19 cellular contexts compared by ENCODE assay signal in genomic region chr4:11149612-11150259, GRCh38.
DNase-seq lines count a peak whose midpoint lies in the region; ATAC-seq and TF ChIP-seq lines count a peak whose summit lies in the region.
"Had no signal": no experiment of that assay in that cellular context is flagged by ENCODE, and none has a peak within 500 bp of the region (broad histone marks: within the 10 kb centered on the region; RNA-seq: fewer than 3 reads in every experiment).

No MANE protein-coding gene starts in this region.

- peaks cover 13% of the 10 kb centered on the region for H3K4me1 ChIP-seq in ES-I3 (ENCODE audit: insufficient read depth, low read length)
- H3K4me1 ChIP-seq in mucosa of descending colon (ENCODE audit: low read depth), result no peaks in the 10 kb centered on the region
- H3K4me1 ChIP-seq: pancreas, vagina had no signal

- H3K36me3 Mint-ChIP-seq in WTC11, result peaks cover 37% of the 10 kb centered on the region
- no peaks in the 10 kb centered on the region for H3K36me3 Mint-ChIP-seq in activated naive CD4-positive, alpha-beta T cell treated with anti-CD3 and anti-CD28 coated beads for 36 hours (ENCODE audit: low read depth)
- H3K36me3 Mint-ChIP-seq: CD4-positive, alpha-beta memory T cell had no signal

- peak; percentile 4 for DNase-seq in NCI-H1417 treated with DMSO at 0.1 percent for 48 hours (lab: John Stamatoyannopoulos, UW)
- DNase-seq in WTC11 (ENCODE audit: low spot score), result no peak
- no peak for DNase-seq in mucosa of descending colon
- no peak for DNase-seq in SKM-1 treated with dmso at 0.1 percent for 144 hours (lab: John Stamatoyannopoulos, UW; ENCODE audit: unreplicated experiment)
- DNase-seq in sciatic nerve (ENCODE audit: low spot score), result no peak
- DNase-seq in activated naive CD4-positive, alpha-beta T cell treated with anti-CD3 and anti-CD28 coated beads for 36 hours, result no peak
- DNase-seq: CD4-positive, alpha-beta memory T cell; dermis blood vessel endothelial cell; DND-41; HCEC 1CT; left ventricle myocardium superior; NCI-H1105; pancreas; Right ventricle myocardium superior had no signal

- no peak overlapping the region for H3K4me3 ChIP-seq in mucosa of descending colon
- H3K4me3 ChIP-seq: pancreas, vagina had no signal

- H3K9me3 Mint-ChIP-seq in WTC11, result peaks cover 45% of the 10 kb centered on the region
- H3K9me3 Mint-ChIP-seq in activated naive CD4-positive, alpha-beta T cell treated with anti-CD3 and anti-CD28 coated beads for 36 hours, result no peaks in the 10 kb centered on the region
- H3K9me3 Mint-ChIP-seq: activated T-helper 17 cell treated with anti-CD3 and anti-CD28 coated beads, Interleukin-2, amount 50 U/mL, for 72 hours had no signal

- intact Hi-C loops in mucosa of descending colon (cut with DNase I, micrococcal nuclease) (no loop called here), sciatic nerve (cut with DNase I) (no loop called here)
- intact Hi-C loops in activated naive CD4-positive, alpha-beta T cell treated with anti-CD3 and anti-CD28 coated beads for 36 hours (cut with micrococcal nuclease), result no loop called here

- TF ChIP-seq CTCF in WTC11 (IDR thresholded peaks at IDR 0.05) (no peak), mucosa of descending colon (IDR thresholded peaks at IDR 0.05) (no peak)

- CTCF ChIA-PET in WTC11 (lab: Charles Lee), result no interaction called here
- CTCF ChIA-PET in activated naive CD4-positive, alpha-beta T cell treated with anti-CD3 and anti-CD28 coated beads for 36 hours (lab: Charles Lee), result no interaction called here

- H3K27me3 Mint-ChIP-seq in WTC11 (ENCODE audit: low read depth), result no peaks in the 10 kb centered on the region; the same call in 1 of the 2 replicates
- peaks cover 17% of the 10 kb centered on the region for H3K27me3 Mint-ChIP-seq in activated naive CD4-positive, alpha-beta T cell treated with anti-CD3 and anti-CD28 coated beads for 36 hours (ENCODE audit: low read depth)
- H3K27me3 Mint-ChIP-seq: activated T-helper 17 cell treated with anti-CD3 and anti-CD28 coated beads, Interleukin-2, amount 50 U/mL, for 72 hours; CD4-positive, alpha-beta memory T cell had no signal

- H3K4me1 Mint-ChIP-seq in WTC11, result peaks cover 21% of the 10 kb centered on the region
- no peaks in the 10 kb centered on the region for H3K4me1 Mint-ChIP-seq in activated naive CD4-positive, alpha-beta T cell treated with anti-CD3 and anti-CD28 coated beads for 36 hours (ENCODE audit: low read depth)
- H3K4me1 Mint-ChIP-seq: activated T-helper 17 cell treated with anti-CD3 and anti-CD28 coated beads, Interleukin-2, amount 50 U/mL, for 72 hours; CD4-positive, alpha-beta memory T cell had no signal

- H3K9me3 ChIP-seq in ES-I3 (ENCODE audit: control insufficient read depth, insufficient read depth, low read length), result no peaks in the 10 kb centered on the region
- H3K9me3 ChIP-seq in mucosa of descending colon, result no peaks in the 10 kb centered on the region
- H3K9me3 ChIP-seq: pancreas, vagina had no signal

- H3K4me3 Mint-ChIP-seq in WTC11, result peak overlapping the region; percentile 71
- no peak overlapping the region for H3K4me3 Mint-ChIP-seq in activated naive CD4-positive, alpha-beta T cell treated with anti-CD3 and anti-CD28 coated beads for 36 hours
- H3K4me3 Mint-ChIP-seq: activated T-helper 17 cell treated with anti-CD3 and anti-CD28 coated beads, Interleukin-2, amount 50 U/mL, for 72 hours; T-helper 1 cell treated with Interleukin-12 subunit alpha and Interleukin-12 subunit beta and Interleukin-4 antibody, amounts not matched to agents 30 μg/mL and 1 μg/mL, for 36 hours had no signal

- peak overlapping the region; percentile 71 for H3K27ac Mint-ChIP-seq in WTC11
- no peak overlapping the region for H3K27ac Mint-ChIP-seq in activated naive CD4-positive, alpha-beta T cell treated with anti-CD3 and anti-CD28 coated beads for 36 hours
- H3K27ac Mint-ChIP-seq: activated T-helper 17 cell treated with anti-CD3 and anti-CD28 coated beads, Interleukin-2, amount 50 U/mL, for 72 hours; T-helper 1 cell treated with Interleukin-12 subunit alpha and Interleukin-12 subunit beta and Interleukin-4 antibody, amounts not matched to agents 30 μg/mL and 1 μg/mL, for 36 hours had no signal

- H3K9ac ChIP-seq in ES-I3 (ENCODE audit: low read depth, low read length), result peak overlapping the region; percentile 87

- ATAC-seq in WTC11, result peak; percentile 30; the same call in 1 of the 2 replicates
- peak; percentile 85 for ATAC-seq in mucosa of descending colon
- no peak for ATAC-seq in sciatic nerve
- ATAC-seq in HG03342 (IDR thresholded peaks at IDR 0.05; ENCODE audit: unreplicated experiment), result no peak
- ATAC-seq: activated T-helper 17 cell treated with anti-CD3 and anti-CD28 coated beads, Interleukin-2, amount 50 U/mL, for 72 hours; left ventricle myocardium superior; pancreas had no signal

- H3K36me3 ChIP-seq in ES-I3 (ENCODE audit: insufficient read depth, low read length) (no peaks in the 10 kb centered on the region), mucosa of descending colon (ENCODE audit: low read depth) (no peaks in the 10 kb centered on the region)
- H3K36me3 ChIP-seq: pancreas, vagina had no signal

- POLR2A ChIA-PET in WTC11 (lab: Charles Lee), result no interaction called here

TF ChIP-seq in WTC11, 78 proteins besides CTCF, POLR2A, EP300 and RAD21:
- TF ChIP-seq NFYB (CRISPR knock-in tag; conservative IDR thresholded peaks at IDR 0.05; ENCODE audit: low read depth), result no peak
- no peak for TF ChIP-seq SP1 (CRISPR knock-in tag; conservative IDR thresholded peaks at IDR 0.05)
- TF ChIP-seq JAZF1 (CRISPR knock-in tag; IDR thresholded peaks at IDR 0.05), result no peak
- TF ChIP-seq, protein P1, sequence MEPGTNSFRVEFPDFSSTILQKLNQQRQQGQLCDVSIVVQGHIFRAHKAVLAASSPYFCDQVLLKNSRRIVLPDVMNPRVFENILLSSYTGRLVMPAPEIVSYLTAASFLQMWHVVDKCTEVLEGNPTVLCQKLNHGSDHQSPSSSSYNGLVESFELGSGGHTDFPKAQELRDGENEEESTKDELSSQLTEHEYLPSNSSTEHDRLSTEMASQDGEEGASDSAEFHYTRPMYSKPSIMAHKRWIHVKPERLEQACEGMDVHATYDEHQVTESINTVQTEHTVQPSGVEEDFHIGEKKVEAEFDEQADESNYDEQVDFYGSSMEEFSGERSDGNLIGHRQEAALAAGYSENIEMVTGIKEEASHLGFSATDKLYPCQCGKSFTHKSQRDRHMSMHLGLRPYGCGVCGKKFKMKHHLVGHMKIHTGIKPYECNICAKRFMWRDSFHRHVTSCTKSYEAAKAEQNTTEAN (CRISPR knock-in tag; IDR thresholded peaks at IDR 0.05), result no peak
- TF ChIP-seq, protein P2, sequence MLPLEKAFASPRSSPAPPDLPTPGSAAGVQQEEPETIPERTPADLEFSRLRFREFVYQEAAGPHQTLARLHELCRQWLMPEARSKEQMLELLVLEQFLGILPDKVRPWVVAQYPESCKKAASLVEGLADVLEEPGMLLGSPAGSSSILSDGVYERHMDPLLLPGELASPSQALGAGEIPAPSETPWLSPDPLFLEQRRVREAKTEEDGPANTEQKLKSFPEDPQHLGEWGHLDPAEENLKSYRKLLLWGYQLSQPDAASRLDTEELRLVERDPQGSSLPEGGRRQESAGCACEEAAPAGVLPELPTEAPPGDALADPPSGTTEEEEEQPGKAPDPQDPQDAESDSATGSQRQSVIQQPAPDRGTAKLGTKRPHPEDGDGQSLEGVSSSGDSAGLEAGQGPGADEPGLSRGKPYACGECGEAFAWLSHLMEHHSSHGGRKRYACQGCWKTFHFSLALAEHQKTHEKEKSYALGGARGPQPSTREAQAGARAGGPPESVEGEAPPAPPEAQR (CRISPR knock-in tag; IDR thresholded peaks at IDR 0.05), result no peak
- no peak for TF ChIP-seq ZNF138 (CRISPR knock-in tag; conservative IDR thresholded peaks at IDR 0.05)

Comparison
In these comparisons a context has a peak if more than half of its experiments do, and no peak if none do; other contexts are left out.
1. ATAC-seq: peak in WTC11 (single experiment) and mucosa of descending colon (single experiment); none in sciatic nerve (single experiment) and HG03342 (single experiment).